ENCODE assay signal across 16 cellular contexts in the genomic region with DNA sequence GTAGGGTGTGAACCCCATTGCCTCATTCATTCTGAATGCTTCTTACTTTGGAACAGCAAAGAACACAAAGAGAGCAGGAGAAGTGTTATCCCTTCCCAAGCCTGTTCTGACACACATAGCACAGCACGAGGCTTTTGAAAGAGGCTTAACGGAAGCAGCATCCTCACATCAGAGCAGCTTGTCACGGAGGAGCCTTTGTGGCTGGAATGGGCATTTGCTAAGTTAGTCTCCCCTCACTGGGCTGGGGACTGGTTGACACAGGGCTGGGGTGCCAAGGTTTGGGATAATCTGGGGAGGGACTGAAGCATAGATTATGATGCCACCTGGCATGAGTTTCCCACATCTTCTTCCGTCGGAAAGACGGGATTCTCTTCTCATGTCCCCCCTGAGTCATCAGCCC.
DNase-seq lines count a peak whose midpoint lies in the region; ATAC-seq lines count a peak whose summit lies in the region.
"Had no signal": no experiment of that assay in that cellular context is flagged by ENCODE, and none has a peak within 500 bp of the region (broad histone marks: within the 10 kb centered on the region; RNA-seq: fewer than 3 reads in every experiment).

No MANE protein-coding gene starts in this region.

- H3K4me1 ChIP-seq in right cardiac atrium (ENCODE audit: control insufficient read depth, insufficient read depth, low read length): no peaks in the 10 kb centered on the region
- H3K4me1 ChIP-seq: A549, Caco-2 had no signal

- intact Hi-C loops in right cardiac atrium (cut with DNase I): no loop called here

- H3K9me3 ChIP-seq in right cardiac atrium (ENCODE audit: control insufficient read depth, low read length): no peaks in the 10 kb centered on the region
- H3K9me3 ChIP-seq: Caco-2 had no signal

- WGBS in right cardiac atrium: 82% methylated on average over 6 of the region's 6 CpGs

- DNase-seq in NCI-H82 (lab: John Stamatoyannopoulos, UW) (peak; percentile 65), NCI-H82 treated with DMSO at 0.1 percent for 48 hours (lab: John Stamatoyannopoulos, UW; ENCODE audit: unreplicated experiment) (no peak), right cardiac atrium (no peak)
- DNase-seq: AML-193; Caco-2; Calu3; CD4-positive, alpha-beta T cell; CD8-positive, alpha-beta T cell; DMS79 treated with DMSO at 0.1 percent for 48 hours; GF-D8 had no signal

- H3K27me3 ChIP-seq in right cardiac atrium (ENCODE audit: control insufficient read depth, insufficient read depth): no peaks in the 10 kb centered on the region
- H3K27me3 ChIP-seq: BLaER1 treated with 17β-estradiol and CSF1 and Interleukin-3, amounts not matched to agents 10 nM and 100 nM had no signal

- H3K27ac ChIP-seq in right cardiac atrium (ENCODE audit: low read length): no peak overlapping the region
- H3K27ac ChIP-seq: 22Rv1; A549; BLaER1 treated with 17β-estradiol and CSF1 and Interleukin-3, amounts not matched to agents 10 nM and 100 nM; C4-2B had no signal

- ATAC-seq in esophagus mucosa: peak; percentile 64
- no peak for ATAC-seq in GM18502 (IDR thresholded peaks at IDR 0.05; ENCODE audit: poor library complexity, unreplicated experiment)
- no peak for ATAC-seq in right cardiac atrium
- ATAC-seq: A549; CD8-positive, alpha-beta T cell had no signal

- no peak overlapping the region for H3K4me3 ChIP-seq in right cardiac atrium (ENCODE audit: low read length)
- H3K4me3 ChIP-seq: A549; BLaER1 treated with 17β-estradiol and CSF1 and Interleukin-3, amounts not matched to agents 10 nM and 100 nM had no signal
